Comparison of ENCODE assay signal across 36 cellular contexts in genomic region chr3:78511840-78512239, GRCh38.
"Had no signal": no experiment of that assay in that cellular context is flagged by ENCODE, and none has a peak within 500 bp of the region (broad histone marks: within the 10 kb centered on the region; RNA-seq: fewer than 3 reads in every experiment).

No MANE protein-coding gene starts in this region.

- H3K27ac Mint-ChIP-seq: activated B cell treated with CpG ODN at 0.5 μM for 24 hours; activated CD4-positive, alpha-beta memory T cell treated with anti-CD3 and anti-CD28 coated beads for 36 hours; activated CD4-positive, alpha-beta T cell treated with anti-CD3 and anti-CD28 coated beads, Interleukin-2, amount 10 ng/mL, durations not matched to agents 24 days and 14 days; activated CD8-positive, alpha-beta T cell treated with anti-CD3 and anti-CD28 coated beads for 36 hours; activated naive CD4-positive, alpha-beta T cell treated with anti-CD3 and anti-CD28 coated beads, Interleukin-2, amount 10 ng/mL, durations not matched to agents 7 days and 5 days; activated naive CD4-positive, alpha-beta T cell treated with anti-CD3 and anti-CD28 coated beads, Interleukin-2, amount 50 U/mL, for 24 hours; activated naive CD8-positive, alpha-beta T cell; activated naive CD8-positive, alpha-beta T cell treated with anti-CD3 and anti-CD28 coated beads, Interleukin-2, amount 10 ng/mL, durations not matched to agents 7 days and 5 days; activated naive CD8-positive, alpha-beta T cell treated with anti-CD3 and anti-CD28 coated beads, Interleukin-2, amount 50 U/mL, for 24 hours; activated T-cell treated with anti-CD3 and anti-CD28 coated beads, Interleukin-2, amount 50 U/mL, for 72 hours; activated T-helper 1 cell treated with anti-CD3 and anti-CD28 coated beads, Interleukin-12 subunit alpha, Interleukin-12 subunit beta, Interleukin-2, Interleukin-4 antibody, amounts not matched to agents 30 ng/mL and 10 ng/mL and 1 ng/mL, durations not matched to agents 14 hours and 24 hours and 36 hours; activated T-helper 17 cell treated with anti-CD3 and anti-CD28 coated beads, Interleukin-2, amount 50 U/mL, for 72 hours; brain; T-helper 1 cell treated with Interleukin-12 subunit alpha and Interleukin-12 subunit beta and Interleukin-4 antibody, amounts not matched to agents 30 μg/mL and 1 μg/mL, for 36 hours; T-helper 2 cell treated with Interferon-gamma antibody and Interleukin-4, amounts not matched to agents 5 μg/mL and 100 μg/mL, for 36 hours had no signal

- H3K36me3 Mint-ChIP-seq: activated CD4-positive, alpha-beta memory T cell treated with anti-CD3 and anti-CD28 coated beads for 36 hours; activated naive CD4-positive, alpha-beta T cell treated with anti-CD3 and anti-CD28 coated beads, Interleukin-2, amount 10 ng/mL, durations not matched to agents 7 days and 5 days; activated naive CD4-positive, alpha-beta T cell treated with anti-CD3 and anti-CD28 coated beads, Interleukin-2, amount 50 U/mL, for 24 hours; activated naive CD8-positive, alpha-beta T cell; activated naive CD8-positive, alpha-beta T cell treated with anti-CD3 and anti-CD28 coated beads, Interleukin-2, amount 10 ng/mL, durations not matched to agents 7 days and 5 days; brain had no signal

- DNase-seq: activated B cell treated with CpG ODN at 0.5 μM for 24 hours; activated CD4-positive, alpha-beta memory T cell treated with anti-CD3 and anti-CD28 coated beads for 36 hours; activated CD4-positive, alpha-beta T cell treated with anti-CD3 and anti-CD28 coated beads for 4 hours; activated CD4-positive, alpha-beta T cell treated with anti-CD3 and anti-CD28 coated beads, Interleukin-2, amount 10 ng/mL, durations not matched to agents 24 days and 14 days; activated CD4-positive, alpha-beta T cell treated with anti-CD3 and anti-CD28 coated beads, Interleukin-2, amount 50 U/mL, for 1 hour; activated CD4-positive, alpha-beta T cell treated with anti-CD3 and anti-CD28 coated beads, Interleukin-2, amount 50 U/mL, for 4 hours; activated CD4-positive, CD25-positive, alpha-beta regulatory T cell treated with anti-CD3 and anti-CD28 coated beads, Interleukin-2, amount 50 U/mL, for 72 hours; activated CD8-positive, alpha-beta memory T cell treated with anti-CD3 and anti-CD28 coated beads, Interleukin-2, amount 50 U/mL, for 4 hours; activated CD8-positive, alpha-beta T cell treated with anti-CD3 and anti-CD28 coated beads for 36 hours; activated effector memory CD4-positive, alpha-beta T cell treated with anti-CD3 and anti-CD28 coated beads, Interleukin-2, amount 50 U/mL, for 16 hours; activated naive CD4-positive, alpha-beta T cell treated with anti-CD3 and anti-CD28 coated beads, Interleukin-2, amount 10 ng/mL, durations not matched to agents 7 days and 5 days; activated naive CD4-positive, alpha-beta T cell treated with Interleukin-2 at 50 U/mL for 16 hours; activated naive CD8-positive, alpha-beta T cell treated with anti-CD3 and anti-CD28 coated beads, Interleukin-2, amount 10 ng/mL, durations not matched to agents 7 days and 5 days; activated naive CD8-positive, alpha-beta T cell treated with anti-CD3 and anti-CD28 coated beads, Interleukin-2, amount 50 U/mL, for 24 hours; activated T-cell treated with anti-CD3 and anti-CD28 coated beads for 4 hours; activated T-cell treated with anti-CD3 and anti-CD28 coated beads, Interleukin-2, amount 50 U/mL, for 1 hour; activated T-cell treated with anti-CD3 and anti-CD28 coated beads, Interleukin-2, amount 50 U/mL, for 4 hours; activated T-cell treated with anti-CD3 and anti-CD28 coated beads, Interleukin-2, amount 50 U/mL, for 72 hours; aorta; caudate nucleus; cerebellar nuclear complex; colonic mucosa; T-helper 2 cell; T-helper 9 cell had no signal

- H3K9me3 Mint-ChIP-seq: activated B cell treated with CpG ODN at 0.5 μM for 24 hours; activated CD4-positive, alpha-beta T cell treated with anti-CD3 and anti-CD28 coated beads, Interleukin-2, amount 10 ng/mL, durations not matched to agents 24 days and 14 days had no signal

- ATAC-seq: activated CD8-positive, alpha-beta T cell treated with anti-CD3 and anti-CD28 coated beads for 36 hours; activated naive CD8-positive, alpha-beta T cell treated with anti-CD3 and anti-CD28 coated beads, Interleukin-2, amount 50 U/mL, for 24 hours; activated T-cell treated with anti-CD3 and anti-CD28 coated beads, Interleukin-2, amount 50 U/mL, for 4 hours; activated T-cell treated with anti-CD3 and anti-CD28 coated beads, Interleukin-2, amount 50 U/mL, for 72 hours; activated T-helper 17 cell treated with anti-CD3 and anti-CD28 coated beads, Interleukin-2, amount 50 U/mL, for 72 hours had no signal

- H3K36me3 ChIP-seq: cardiac muscle cell, colonic mucosa had no signal

- H3K27ac ChIP-seq: cardiac muscle cell, colonic mucosa, VCaP had no signal

- H3K4me3 ChIP-seq: cardiac muscle cell, colonic mucosa had no signal

- H3K4me1 ChIP-seq: colonic mucosa had no signal

- H3K4me1 Mint-ChIP-seq: activated B cell treated with CpG ODN at 0.5 μM for 24 hours; activated CD4-positive, alpha-beta T cell treated with anti-CD3 and anti-CD28 coated beads, Interleukin-2, amount 10 ng/mL, durations not matched to agents 24 days and 14 days; activated naive CD4-positive, alpha-beta T cell treated with anti-CD3 and anti-CD28 coated beads, Interleukin-2, amount 10 ng/mL, durations not matched to agents 7 days and 5 days; activated naive CD4-positive, alpha-beta T cell treated with anti-CD3 and anti-CD28 coated beads, Interleukin-2, amount 50 U/mL, for 24 hours; activated naive CD8-positive, alpha-beta T cell treated with anti-CD3 and anti-CD28 coated beads, Interleukin-2, amount 10 ng/mL, durations not matched to agents 7 days and 5 days; activated naive CD8-positive, alpha-beta T cell treated with anti-CD3 and anti-CD28 coated beads, Interleukin-2, amount 50 U/mL, for 24 hours; activated T-helper 17 cell treated with anti-CD3 and anti-CD28 coated beads, Interleukin-2, amount 50 U/mL, for 72 hours; central memory CD8-positive, alpha-beta T cell had no signal

- H3K9me3 ChIP-seq: colonic mucosa had no signal

- FAIRE-seq: bronchial epithelial cell, TTC549 had no signal

- H3K27me3 Mint-ChIP-seq: activated B cell treated with CpG ODN at 0.5 μM for 24 hours; activated CD4-positive, alpha-beta memory T cell treated with anti-CD3 and anti-CD28 coated beads for 36 hours; activated CD4-positive, alpha-beta T cell treated with anti-CD3 and anti-CD28 coated beads, Interleukin-2, amount 10 ng/mL, durations not matched to agents 24 days and 14 days; activated CD8-positive, alpha-beta T cell treated with anti-CD3 and anti-CD28 coated beads for 36 hours; activated naive CD4-positive, alpha-beta T cell treated with anti-CD3 and anti-CD28 coated beads, Interleukin-2, amount 10 ng/mL, durations not matched to agents 7 days and 5 days; activated naive CD4-positive, alpha-beta T cell treated with anti-CD3 and anti-CD28 coated beads, Interleukin-2, amount 50 U/mL, for 24 hours; activated naive CD8-positive, alpha-beta T cell; activated naive CD8-positive, alpha-beta T cell treated with anti-CD3 and anti-CD28 coated beads, Interleukin-2, amount 10 ng/mL, durations not matched to agents 7 days and 5 days; activated naive CD8-positive, alpha-beta T cell treated with anti-CD3 and anti-CD28 coated beads, Interleukin-2, amount 50 U/mL, for 24 hours; activated T-helper 17 cell treated with anti-CD3 and anti-CD28 coated beads, Interleukin-2, amount 50 U/mL, for 72 hours; central memory CD8-positive, alpha-beta T cell had no signal

- H3K27me3 ChIP-seq: cardiac muscle cell, colonic mucosa had no signal

- H3K4me3 Mint-ChIP-seq: activated B cell treated with CpG ODN at 0.5 μM for 24 hours; activated CD4-positive, alpha-beta memory T cell treated with anti-CD3 and anti-CD28 coated beads for 36 hours; activated CD4-positive, alpha-beta T cell treated with anti-CD3 and anti-CD28 coated beads, Interleukin-2, amount 10 ng/mL, durations not matched to agents 24 days and 14 days; activated CD8-positive, alpha-beta T cell treated with anti-CD3 and anti-CD28 coated beads for 36 hours; activated naive CD4-positive, alpha-beta T cell treated with anti-CD3 and anti-CD28 coated beads, Interleukin-2, amount 10 ng/mL, durations not matched to agents 7 days and 5 days; activated naive CD4-positive, alpha-beta T cell treated with anti-CD3 and anti-CD28 coated beads, Interleukin-2, amount 50 U/mL, for 24 hours; activated naive CD8-positive, alpha-beta T cell; activated naive CD8-positive, alpha-beta T cell treated with anti-CD3 and anti-CD28 coated beads, Interleukin-2, amount 10 ng/mL, durations not matched to agents 7 days and 5 days; activated naive CD8-positive, alpha-beta T cell treated with anti-CD3 and anti-CD28 coated beads, Interleukin-2, amount 50 U/mL, for 24 hours; activated T-cell treated with anti-CD3 and anti-CD28 coated beads, Interleukin-2, amount 50 U/mL, for 4 hours; activated T-cell treated with anti-CD3 and anti-CD28 coated beads, Interleukin-2, amount 50 U/mL, for 72 hours; activated T-helper 1 cell treated with anti-CD3 and anti-CD28 coated beads, Interleukin-12 subunit alpha, Interleukin-12 subunit beta, Interleukin-2, Interleukin-4 antibody, amounts not matched to agents 30 ng/mL and 10 ng/mL and 1 ng/mL, durations not matched to agents 14 hours and 24 hours and 36 hours; activated T-helper 17 cell treated with anti-CD3 and anti-CD28 coated beads, Interleukin-2, amount 50 U/mL, for 72 hours; brain; central memory CD8-positive, alpha-beta T cell; T-helper 1 cell treated with Interleukin-12 subunit alpha and Interleukin-12 subunit beta and Interleukin-4 antibody, amounts not matched to agents 30 μg/mL and 1 μg/mL, for 36 hours; T-helper 2 cell treated with Interferon-gamma antibody and Interleukin-4, amounts not matched to agents 5 μg/mL and 100 μg/mL, for 36 hours had no signal
